15 cellular contexts compared by ENCODE assay signal in genomic region chrX:49912086-49912485, GRCh38. TPM values are rescaled to one million over a fixed set of nuclear protein-coding genes. Genes with fewer than 3 reads are reported as not detected.
DNase-seq lines count a peak whose midpoint lies in the region; ATAC-seq, FAIRE-seq and TF ChIP-seq lines count a peak whose summit lies in the region.
"Had no signal": no experiment of that assay in that cellular context is flagged by ENCODE, and none has a peak within 500 bp of the region (broad histone marks: within the 10 kb centered on the region; RNA-seq: fewer than 3 reads in every experiment).

No MANE protein-coding gene starts in this region.

- ATAC-seq in K562, result peak; percentile 69
- no peak for ATAC-seq in stimulated activated naive CD8-positive, alpha-beta T cell treated with anti-CD3 and anti-CD28 coated beads, Interleukin-15, Interleukin-2, amounts not matched to agents 100 U/mL and 50 U/mL, for 24 hours
- ATAC-seq: GM12878 had no signal

- H3K9me1 ChIP-seq in K562 (ENCODE audit: control insufficient read depth, insufficient read depth, low read length), result no peaks in the 10 kb centered on the region

- H3K27me3 Mint-ChIP-seq in activated naive CD4-positive, alpha-beta T cell treated with anti-CD3 and anti-CD28 coated beads, Interleukin-2, amount 10 ng/mL, durations not matched to agents 7 days and 5 days, result no peaks in the 10 kb centered on the region
- no peaks in the 10 kb centered on the region for H3K27me3 Mint-ChIP-seq in type B pancreatic cell

- no peaks in the 10 kb centered on the region for H3K36me3 ChIP-seq in K562 (ENCODE audit: control insufficient read depth, insufficient read depth, low read length)
- H3K36me3 ChIP-seq: BLaER1 treated with 17β-estradiol and CSF1 and Interleukin-3, amounts not matched to agents 10 nM and 100 nM had no signal

- no peak overlapping the region for H2AFZ ChIP-seq in K562 (ENCODE audit: low read depth, low read length)

- no peaks in the 10 kb centered on the region for H3K9me3 Mint-ChIP-seq in activated naive CD4-positive, alpha-beta T cell treated with anti-CD3 and anti-CD28 coated beads, Interleukin-2, amount 10 ng/mL, durations not matched to agents 7 days and 5 days
- H3K9me3 Mint-ChIP-seq in type B pancreatic cell, result no peaks in the 10 kb centered on the region

- intact Hi-C loops in K562 (cut with micrococcal nuclease), result loop anchor here (2.0 to 10.0 kb wide), 3 partner anchors 27 to 533 kb away; no protein-coding TSS in a partner anchor

- H3K27me3 ChIP-seq in K562 (ENCODE audit: control insufficient read depth in 2 of 2, insufficient read depth in 2 of 2, low read length in 2 of 2), result peaks cover 0 to 7% of the 10 kb centered on the region in 2 experiments; a peak in 1 of 5 replicates

- no peak for TF ChIP-seq POLR2A in K562 (conservative IDR thresholded peaks at IDR 0.05)

- CTCF ChIA-PET in K562 (lab: Yijun Ruan, JAX; ENCODE audit: low intra/inter-chr PET ratio), result no interaction called here
- CTCF ChIA-PET in activated naive CD4-positive, alpha-beta T cell treated with anti-CD3 and anti-CD28 coated beads, Interleukin-2, amount 10 ng/mL, durations not matched to agents 7 days and 5 days (lab: Charles Lee), result interaction anchor here (1.0 kb wide), 1 partner anchor 28 kb away, joined by 3 read pairs; no protein-coding TSS in a partner anchor

- H3K79me2 ChIP-seq in K562 (ENCODE audit: control insufficient read depth, insufficient read depth, low read length), result no peaks in the 10 kb centered on the region

- no peak overlapping the region for H3K4me3 Mint-ChIP-seq in activated naive CD4-positive, alpha-beta T cell treated with anti-CD3 and anti-CD28 coated beads, Interleukin-2, amount 10 ng/mL, durations not matched to agents 7 days and 5 days
- no peak overlapping the region for H3K4me3 Mint-ChIP-seq in type B pancreatic cell
- H3K4me3 Mint-ChIP-seq: CD4-positive, CD25-positive, alpha-beta regulatory T cell had no signal

- no peak overlapping the region for H3K27ac ChIP-seq in K562 (ENCODE audit: extremely low read depth, low read depth, low read length)
- H3K27ac ChIP-seq: BLaER1 treated with 17β-estradiol and CSF1 and Interleukin-3, amounts not matched to agents 10 nM and 100 nM had no signal

- no peaks in the 10 kb centered on the region for H4K20me1 ChIP-seq in K562 (replicated peaks; ENCODE audit: control insufficient read depth, insufficient read depth, low read length)

- in situ Hi-C loops in K562 (cut with MboI), result loop anchor here (10.0 to 25.0 kb wide), 3 partner anchors 183 to 1275 kb away; partner anchors contain the start of genes AKAP4 and CCNB3

- H3K9ac ChIP-seq in K562 (ENCODE audit: insufficient read depth in 1 of 2, low read depth in 2 of 2, low read length in 2 of 2), result no peak overlapping the region
- H3K9ac ChIP-seq: BLaER1 treated with 17β-estradiol and CSF1 and Interleukin-3, amounts not matched to agents 10 nM and 100 nM had no signal

- TF ChIP-seq CTCF in K562 (IDR thresholded peaks at IDR 0.05 in 2 of 3, conservative IDR thresholded peaks at IDR 0.05 in 1 of 3; ENCODE audit: insufficient read depth in 2 of 3, low read depth in 1 of 3, low read length in 3 of 3), result peak; percentile 25 to 31 (median 27); a peak in 3 of 6 replicates
- TF ChIP-seq CTCF in type B pancreatic cell (conservative IDR thresholded peaks at IDR 0.05), result no peak

- no peaks in the 10 kb centered on the region for H3K36me3 Mint-ChIP-seq in activated naive CD4-positive, alpha-beta T cell treated with anti-CD3 and anti-CD28 coated beads, Interleukin-2, amount 10 ng/mL, durations not matched to agents 7 days and 5 days
- no peaks in the 10 kb centered on the region for H3K36me3 Mint-ChIP-seq in type B pancreatic cell
- H3K36me3 Mint-ChIP-seq: CD4-positive, CD25-positive, alpha-beta regulatory T cell had no signal

- no peak overlapping the region for H3K4me2 ChIP-seq in K562 (ENCODE audit: insufficient read depth, low read length)
- H3K4me2 ChIP-seq: BLaER1 treated with 17β-estradiol and CSF1 and Interleukin-3, amounts not matched to agents 10 nM and 100 nM had no signal

- H3K4me1 Mint-ChIP-seq in activated naive CD4-positive, alpha-beta T cell treated with anti-CD3 and anti-CD28 coated beads, Interleukin-2, amount 10 ng/mL, durations not matched to agents 7 days and 5 days, result peaks cover 13% of the 10 kb centered on the region
- H3K4me1 Mint-ChIP-seq in type B pancreatic cell (ENCODE audit: unreplicated experiment), result no peaks in the 10 kb centered on the region

- TF ChIP-seq EP300 in K562 (IDR thresholded peaks at IDR 0.05; ENCODE audit: low read length), result no peak

- H3K4me3 ChIP-seq in K562, result no peak overlapping the region
- H3K4me3 ChIP-seq: BLaER1 treated with 17β-estradiol and CSF1 and Interleukin-3, amounts not matched to agents 10 nM and 100 nM; GM12878 had no signal

- no peak overlapping the region for H3K27ac Mint-ChIP-seq in activated naive CD4-positive, alpha-beta T cell treated with anti-CD3 and anti-CD28 coated beads, Interleukin-2, amount 10 ng/mL, durations not matched to agents 7 days and 5 days
- no peak overlapping the region for H3K27ac Mint-ChIP-seq in type B pancreatic cell
- H3K27ac Mint-ChIP-seq: CD4-positive, CD25-positive, alpha-beta regulatory T cell had no signal

- no peaks in the 10 kb centered on the region for H3K9me3 ChIP-seq in K562 (replicated peaks; ENCODE audit: control insufficient read depth, insufficient read depth, low read depth, low read length)
- H3K9me3 ChIP-seq: BLaER1 treated with 17β-estradiol and CSF1 and Interleukin-3, amounts not matched to agents 10 nM and 100 nM had no signal

- no peaks in the 10 kb centered on the region for H3K4me1 ChIP-seq in K562 (replicated peaks in 1 of 2; ENCODE audit: control insufficient read depth in 2 of 2, insufficient read depth in 2 of 2, low read length in 2 of 2)

- POLR2A ChIA-PET in K562 (lab: Yijun Ruan, JAX), result interaction anchor here (0.6 to 0.8 kb wide), 2 partner anchors 1111 to 1337 kb away, joined by 3 read pairs; no protein-coding TSS in a partner anchor

- DNase-seq in NCI-H748 (lab: John Stamatoyannopoulos, UW; ENCODE audit: unreplicated experiment) (peak; percentile 41), NCI-H748 treated with DMSO at 0.1 percent for 48 hours (lab: John Stamatoyannopoulos, UW) (no peak), NCI-H1092 treated with DMSO at 0.1 percent for 48 hours (lab: John Stamatoyannopoulos, UW) (peak; percentile 49), K562 (ENCODE audit: extremely low read depth in 1 of 4, low spot score in 3 of 4) (peak in 1 of 4 experiments; percentile 11), type B pancreatic cell (ENCODE audit: extremely low spot score, unreplicated experiment) (no peak)
- no peak for DNase-seq in activated naive CD4-positive, alpha-beta T cell treated with anti-CD3 and anti-CD28 coated beads, Interleukin-2, amount 10 ng/mL, durations not matched to agents 7 days and 5 days
- no peak for DNase-seq in stimulated activated naive CD8-positive, alpha-beta T cell treated with anti-CD3 and anti-CD28 coated beads, Interleukin-15, Interleukin-2, amounts not matched to agents 100 U/mL and 50 U/mL, for 24 hours
- DNase-seq: ACHN; CD4-positive, CD25-positive, alpha-beta regulatory T cell; DMS79; IMR-90 had no signal

- 5% methylated on average over 3 of the region's 3 CpGs for WGBS in K562 (ENCODE audit: insufficient coverage, low coverage, missing lambda C conversion rate)

- FAIRE-seq in K562 (lab: Jason Lieb, UNC), result no peak
- FAIRE-seq: GM12878, GM18507, H54 had no signal

- peak in 1 of 2 experiments; percentile 39; a peak in 1 of 4 replicates for TF ChIP-seq RAD21 in K562 (CRISPR knock-in tag; conservative IDR thresholded peaks at IDR 0.05 in 1 of 2, IDR thresholded peaks at IDR 0.05 in 1 of 2)

- no TSS peak for BruUV-seq in K562 (replicated peaks; lab: Mats Ljungman, UMichigan)

RNA-seq across cellular contexts. Expression of gene CLCN5, which starts 10.3 kb away (rescaled TPM):
- 14.7 and 22.2 TPM in 2 replicates for total RNA-seq in K562 (2011; cell fraction: chromatin; rRNA removed; ENCODE audit: low replicate concordance)
- total RNA-seq in K562 (2011; cell fraction: nucleolus; rRNA removed), result 9.5 and 13.8 TPM in 2 replicates
- 11.7 and 17.7 TPM in 2 replicates for total RNA-seq in K562 (2011; cell fraction: nucleoplasm; rRNA removed)
- total RNA-seq in K562 (2014; rRNA removed), result 4.6 and 4.8 TPM in 2 replicates
- total RNA-seq in K562 (2014; rRNA removed; fragmentation: Illumina TruSeq; extraction: Trizol), result 9.5 TPM in 2 replicates
- total RNA-seq in K562 (2015; rRNA removed; fragmentation: Illumina TruSeq; extraction: Trizol), result 10.1 and 11.8 TPM in 2 replicates
- 8.6 and 9.7 TPM in 2 replicates for total RNA-seq in K562 (2021)
- polyA plus RNA-seq in K562 (2011; rRNA removed), result 5.1 and 7.4 TPM in 2 replicates
- polyA plus RNA-seq in K562 (2011; cell fraction: cytosol; rRNA removed), result 3.9 and 5.2 TPM in 2 replicates
- polyA plus RNA-seq in K562 (2011; cell fraction: nucleus; rRNA removed), result 9.3 and 9.5 TPM in 2 replicates
- polyA plus RNA-seq in K562 (2012), result 3.8 and 4.0 TPM in 2 replicates
- 7.1 and 7.2 TPM in 2 replicates for polyA plus RNA-seq in K562 (2014; fragmentation: Illumina TruSeq; extraction: Trizol)
- 1 to 10 TPM in 1 of 2 experiments, under 1 TPM in 1; 0.94 to 1.6 TPM for polyA plus RNA-seq in K562 (2014; fragmentation: Nextera tagmentation; extraction: Ambion mirVana)
- polyA plus RNA-seq in K562 (2014; rRNA removed), result 4.6 and 4.8 TPM in 2 replicates
- polyA minus RNA-seq in K562 (2011; rRNA and poly(A)+ RNA removed), result 16.9 and 18.2 TPM in 2 replicates
- 7.8 and 9.3 TPM in 2 replicates for polyA minus RNA-seq in K562 (2011; cell fraction: cytosol; rRNA and poly(A)+ RNA removed)
- 6.9 and 12.8 TPM in 2 replicates for polyA minus RNA-seq in K562 (2011; cell fraction: nucleus; rRNA and poly(A)+ RNA removed)
- 21.8 and 36.4 TPM in 2 replicates for total RNA-seq in type B pancreatic cell (ENCODE audit: low replicate concordance)

RNA-seq across cellular contexts. Expression of gene USP27X, which starts 32.8 kb away (rescaled TPM):
- total RNA-seq in K562 (2011; cell fraction: chromatin; rRNA removed; ENCODE audit: low replicate concordance), result 3.8 and 4.9 TPM in 2 replicates
- 3.4 and 4.0 TPM in 2 replicates for total RNA-seq in K562 (2011; cell fraction: nucleolus; rRNA removed)
- 2.5 and 3.2 TPM in 2 replicates for total RNA-seq in K562 (2011; cell fraction: nucleoplasm; rRNA removed)
- total RNA-seq in K562 (2014; rRNA removed) (0.82 and 1.8 TPM in 2 replicates), K562 (2014; rRNA removed; fragmentation: Illumina TruSeq; extraction: Trizol) (1.6 and 2.1 TPM in 2 replicates), K562 (2015; rRNA removed; fragmentation: Illumina TruSeq; extraction: Trizol) (1.3 and 1.7 TPM in 2 replicates), K562 (2021) (1.9 and 2.7 TPM in 2 replicates), type B pancreatic cell (ENCODE audit: low replicate concordance) (6.3 and 7.8 TPM in 2 replicates)
- polyA plus RNA-seq in K562 (2011; rRNA removed) (2.3 and 4.7 TPM in 2 replicates), K562 (2014; fragmentation: Illumina TruSeq; extraction: Trizol) (3.8 and 4.0 TPM in 2 replicates), K562 (2014; fragmentation: Nextera tagmentation; extraction: Ambion mirVana) (under 1 TPM; 0.15 TPM), K562 (2014; rRNA removed) (1.2 and 2.1 TPM in 2 replicates)
- 1.8 and 4.2 TPM in 2 replicates for polyA plus RNA-seq in K562 (2011; cell fraction: cytosol; rRNA removed)
- polyA plus RNA-seq in K562 (2011; cell fraction: nucleus; rRNA removed), result 1.1 and 1.9 TPM in 2 replicates
- 2.4 and 3.0 TPM in 2 replicates for polyA plus RNA-seq in K562 (2012)
- 4.2 and 7.8 TPM in 2 replicates for polyA minus RNA-seq in K562 (2011; rRNA and poly(A)+ RNA removed)
- 1.9 and 2.6 TPM in 2 replicates for polyA minus RNA-seq in K562 (2011; cell fraction: cytosol; rRNA and poly(A)+ RNA removed)
- polyA minus RNA-seq in K562 (2011; cell fraction: nucleus; rRNA and poly(A)+ RNA removed), result 1.6 and 2.8 TPM in 2 replicates

Comparison
In these comparisons a context has a peak if more than half of its experiments do, and no peak if none do; other contexts are left out.
1. DNase-seq: peak in NCI-H748 (single experiment) and NCI-H1092 treated with DMSO at 0.1 percent for 48 hours (single experiment); none in NCI-H748 treated with DMSO at 0.1 percent for 48 hours (single experiment), activated naive CD4-positive, alpha-beta T cell treated with anti-CD3 and anti-CD28 coated beads, Interleukin-2, amount 10 ng/mL, durations not matched to agents 7 days and 5 days (single experiment), stimulated activated naive CD8-positive, alpha-beta T cell treated with anti-CD3 and anti-CD28 coated beads, Interleukin-15, Interleukin-2, amounts not matched to agents 100 U/mL and 50 U/mL, for 24 hours (single experiment) and type B pancreatic cell (single experiment).